In genomic region chr15:72222433-72222832, GRCh38 we compare ENCODE assay signal across 9 cellular contexts. TPM values are rescaled to one million over a fixed set of nuclear protein-coding genes. Genes with fewer than 3 reads are reported as not detected.
A peak's percentile ranks its signal among the peaks of the same experiment; 100 is the strongest.
DNase-seq lines count a peak whose midpoint lies in the region; ATAC-seq and TF ChIP-seq lines count a peak whose summit lies in the region.
"Had no signal": no experiment of that assay in that cellular context is flagged by ENCODE, and none has a peak within 500 bp of the region (broad histone marks: within the 10 kb centered on the region; RNA-seq: fewer than 3 reads in every experiment).

No MANE protein-coding gene starts in this region.

- DNase-seq in natural killer cell treated with Interleukin-12 subunit alpha and Interleukin-12 subunit beta and Interleukin-15 and Interleukin-18, amount 100 ng/mL, for 72 hours (ENCODE audit: low spot score): no peak
- DNase-seq in natural killer cell (no peak), kidney tubule cell (ENCODE audit: low spot score) (peak; percentile 80), NAMALWA (ENCODE audit: low spot score) (no peak)
- DNase-seq in activated naive CD8-positive, alpha-beta T cell treated with anti-CD3 and anti-CD28 coated beads, Interleukin-2, amount 50 U/mL, for 24 hours: no peak
- no peak for DNase-seq in stimulated activated naive CD4-positive, alpha-beta T cell treated with Interleukin-2 at 50 U/mL for 16 hours (lab: John Stamatoyannopoulos, UW)

- no peak for ATAC-seq in natural killer cell treated with Interleukin-12 subunit alpha and Interleukin-12 subunit beta and Interleukin-15 and Interleukin-18, amount 100 ng/mL, for 72 hours
- ATAC-seq in natural killer cell: no peak
- no peak for ATAC-seq in activated naive CD8-positive, alpha-beta T cell treated with anti-CD3 and anti-CD28 coated beads, Interleukin-2, amount 50 U/mL, for 24 hours
- no peak for ATAC-seq in HG02610 (IDR thresholded peaks at IDR 0.05; ENCODE audit: unreplicated experiment)
- no peak for ATAC-seq in HG03139 (IDR thresholded peaks at IDR 0.05; ENCODE audit: unreplicated experiment)
- ATAC-seq: K562 had no signal

- H3K9me3 Mint-ChIP-seq in natural killer cell treated with Interleukin-12 subunit alpha and Interleukin-12 subunit beta and Interleukin-15 and Interleukin-18, amount 100 ng/mL, for 72 hours: no peaks in the 10 kb centered on the region
- no peaks in the 10 kb centered on the region for H3K9me3 Mint-ChIP-seq in natural killer cell
- no peaks in the 10 kb centered on the region for H3K9me3 Mint-ChIP-seq in activated naive CD8-positive, alpha-beta T cell treated with anti-CD3 and anti-CD28 coated beads, Interleukin-2, amount 50 U/mL, for 24 hours

- H3K36me3 Mint-ChIP-seq in natural killer cell treated with Interleukin-12 subunit alpha and Interleukin-12 subunit beta and Interleukin-15 and Interleukin-18, amount 100 ng/mL, for 72 hours: peaks cover 58% of the 10 kb centered on the region
- no peaks in the 10 kb centered on the region for H3K36me3 Mint-ChIP-seq in natural killer cell
- H3K36me3 Mint-ChIP-seq in activated naive CD8-positive, alpha-beta T cell treated with anti-CD3 and anti-CD28 coated beads, Interleukin-2, amount 50 U/mL, for 24 hours (ENCODE audit: low read depth): peaks cover 90% of the 10 kb centered on the region

- no peaks in the 10 kb centered on the region for H3K27me3 Mint-ChIP-seq in natural killer cell treated with Interleukin-12 subunit alpha and Interleukin-12 subunit beta and Interleukin-15 and Interleukin-18, amount 100 ng/mL, for 72 hours
- H3K27me3 Mint-ChIP-seq in natural killer cell (ENCODE audit: low read depth in 2 of 2): no peaks in the 10 kb centered on the region
- no peaks in the 10 kb centered on the region for H3K27me3 Mint-ChIP-seq in activated naive CD8-positive, alpha-beta T cell treated with anti-CD3 and anti-CD28 coated beads, Interleukin-2, amount 50 U/mL, for 24 hours

- no peak for TF ChIP-seq CTCF in natural killer cell (IDR thresholded peaks at IDR 0.05)

- peak overlapping the region; percentile 70 for H3K4me3 Mint-ChIP-seq in natural killer cell treated with Interleukin-12 subunit alpha and Interleukin-12 subunit beta and Interleukin-15 and Interleukin-18, amount 100 ng/mL, for 72 hours
- H3K4me3 Mint-ChIP-seq in natural killer cell: no peak overlapping the region
- peak overlapping the region; percentile 62 for H3K4me3 Mint-ChIP-seq in activated naive CD8-positive, alpha-beta T cell treated with anti-CD3 and anti-CD28 coated beads, Interleukin-2, amount 50 U/mL, for 24 hours

- intact Hi-C loops in natural killer cell (cut with micrococcal nuclease): loop anchor here (10.0 kb wide), 1 partner anchor 562 kb away; the partner anchor contains the start of gene ADPGK

- peak overlapping the region; percentile 59 to 86 for H3K27ac Mint-ChIP-seq in natural killer cell treated with Interleukin-12 subunit alpha and Interleukin-12 subunit beta and Interleukin-15 and Interleukin-18, amount 100 ng/mL, for 72 hours
- H3K27ac Mint-ChIP-seq in natural killer cell: no peak overlapping the region
- H3K27ac Mint-ChIP-seq in activated naive CD8-positive, alpha-beta T cell treated with anti-CD3 and anti-CD28 coated beads, Interleukin-2, amount 50 U/mL, for 24 hours: peak overlapping the region; percentile 91

- peaks cover 67 to 69% of the 10 kb centered on the region in 2 donors for H3K4me1 Mint-ChIP-seq in natural killer cell treated with Interleukin-12 subunit alpha and Interleukin-12 subunit beta and Interleukin-15 and Interleukin-18, amount 100 ng/mL, for 72 hours (ENCODE audit: low read depth in 2 of 2)
- H3K4me1 Mint-ChIP-seq in natural killer cell: peaks cover 26 to 42% of the 10 kb centered on the region in 2 donors
- H3K4me1 Mint-ChIP-seq in activated naive CD8-positive, alpha-beta T cell treated with anti-CD3 and anti-CD28 coated beads, Interleukin-2, amount 50 U/mL, for 24 hours: peaks cover 76% of the 10 kb centered on the region

RNA-seq across cellular contexts. Expression of gene PKM, which starts 8.6 kb away (rescaled TPM):
- 1,000 to 10,000 TPM; 2,229 to 3,912 TPM for total RNA-seq in natural killer cell treated with Interleukin-12 subunit alpha and Interleukin-12 subunit beta and Interleukin-15 and Interleukin-18, amount 100 ng/mL, for 72 hours
- 100 to 1,000 TPM; 121 to 180 (median 155) TPM for total RNA-seq in natural killer cell

RNA-seq across cellular contexts. Expression of gene GRAMD2A, which starts 24.8 kb away (rescaled TPM):
- not detected for total RNA-seq in natural killer cell treated with Interleukin-12 subunit alpha and Interleukin-12 subunit beta and Interleukin-15 and Interleukin-18, amount 100 ng/mL, for 72 hours
- total RNA-seq in natural killer cell: not detected
- total RNA-seq: K562 had no signal

RNA-seq across cellular contexts. Expression of gene PARP6, which starts 49.9 kb away (rescaled TPM):
- 10 to 100 TPM; 48.5 to 80.9 TPM for total RNA-seq in natural killer cell treated with Interleukin-12 subunit alpha and Interleukin-12 subunit beta and Interleukin-15 and Interleukin-18, amount 100 ng/mL, for 72 hours
- 100 to 1,000 TPM; 132 to 135 (median 132) TPM for total RNA-seq in natural killer cell

Comparison
In these comparisons a context has a peak if more than half of its experiments do, and no peak if none do; other contexts are left out.
1. H3K27ac Mint-ChIP-seq: peak in natural killer cell treated with Interleukin-12 subunit alpha and Interleukin-12 subunit beta and Interleukin-15 and Interleukin-18, amount 100 ng/mL, for 72 hours (2 of 2) and activated naive CD8-positive, alpha-beta T cell treated with anti-CD3 and anti-CD28 coated beads, Interleukin-2, amount 50 U/mL, for 24 hours (single experiment); none in natural killer cell (0 of 2).
2. RNA of gene PKM, which starts 8.6 kb away (total RNA-seq): 2,229 to 3,912 TPM in natural killer cell treated with Interleukin-12 subunit alpha and Interleukin-12 subunit beta and Interleukin-15 and Interleukin-18, amount 100 ng/mL, for 72 hours; 121 to 180 TPM in natural killer cell; every median in the first group is over 10 times any median in the second.